31 cellular contexts compared by ENCODE assay signal in genomic region chr6:95325858-95326257, GRCh38.
DNase-seq lines count a peak whose midpoint lies in the region; ATAC-seq and TF ChIP-seq lines count a peak whose summit lies in the region.
"Had no signal": no experiment of that assay in that cellular context is flagged by ENCODE, and none has a peak within 500 bp of the region (broad histone marks: within the 10 kb centered on the region; RNA-seq: fewer than 3 reads in every experiment).

No MANE protein-coding gene starts in this region.

- H3K4me3 ChIP-seq in astrocyte of the spinal cord (ENCODE audit: low read depth, low read length): no peak overlapping the region
- H3K4me3 ChIP-seq in psoas muscle: no peak overlapping the region
- no peak overlapping the region for H3K4me3 ChIP-seq in CD4-positive, alpha-beta memory T cell (ENCODE audit: low read length in 2 of 2)
- no peak overlapping the region for H3K4me3 ChIP-seq in spleen
- no peak overlapping the region for H3K4me3 ChIP-seq in Caco-2 (ENCODE audit: low read depth, low read length)
- H3K4me3 ChIP-seq: ascending aorta, GM23338, suprapubic skin, vagina had no signal

- H3K4me3 Mint-ChIP-seq in CD4-positive, alpha-beta memory T cell: no peak overlapping the region
- no peak overlapping the region for H3K4me3 Mint-ChIP-seq in Caco-2 (ENCODE audit: unreplicated experiment)
- H3K4me3 Mint-ChIP-seq: activated naive CD8-positive, alpha-beta T cell treated with anti-CD3 and anti-CD28 coated beads for 36 hours; GM23338; mesothelial cell of epicardium; naive thymus-derived CD8-positive, alpha-beta T cell; stimulated activated naive B cell treated with anti-CD40 and anti-IgM and Interleukin-4, amounts not matched to agents 10 μg/mL and 1 μg/mL and 100 μg/mL, for 72 hours had no signal

- H3K36me3 Mint-ChIP-seq in CD4-positive, alpha-beta memory T cell: no peaks in the 10 kb centered on the region
- H3K36me3 Mint-ChIP-seq in Caco-2 (ENCODE audit: insufficient read depth, unreplicated experiment): no peaks in the 10 kb centered on the region
- H3K36me3 Mint-ChIP-seq: activated naive CD8-positive, alpha-beta T cell treated with anti-CD3 and anti-CD28 coated beads for 36 hours; mesothelial cell of epicardium; naive thymus-derived CD8-positive, alpha-beta T cell; stimulated activated naive B cell treated with anti-CD40 and anti-IgM and Interleukin-4, amounts not matched to agents 10 μg/mL and 1 μg/mL and 100 μg/mL, for 72 hours had no signal

- H3K27me3 ChIP-seq in psoas muscle (ENCODE audit: insufficient read depth in 3 of 3, low read length in 2 of 3) (no peaks in the 10 kb centered on the region), spleen (replicated peaks in 1 of 7) (no peaks in the 10 kb centered on the region), Caco-2 (replicated peaks; ENCODE audit: control insufficient read depth, insufficient read depth, low read length) (no peaks in the 10 kb centered on the region)
- no peaks in the 10 kb centered on the region for H3K27me3 ChIP-seq in CD4-positive, alpha-beta memory T cell (ENCODE audit: insufficient read depth, low read length)
- H3K27me3 ChIP-seq: ascending aorta, suprapubic skin, vagina had no signal

- H3K9me3 ChIP-seq in psoas muscle (no peaks in the 10 kb centered on the region), spleen (no peaks in the 10 kb centered on the region), Caco-2 (no peaks in the 10 kb centered on the region)
- no peaks in the 10 kb centered on the region for H3K9me3 ChIP-seq in CD4-positive, alpha-beta memory T cell (ENCODE audit: control insufficient read depth in 1 of 2, low read length in 2 of 2)
- H3K9me3 ChIP-seq: ascending aorta, suprapubic skin, vagina had no signal

- no peaks in the 10 kb centered on the region for H3K4me1 ChIP-seq in psoas muscle
- H3K4me1 ChIP-seq in CD4-positive, alpha-beta memory T cell (ENCODE audit: insufficient read depth, low read length): no peaks in the 10 kb centered on the region
- no peaks in the 10 kb centered on the region for H3K4me1 ChIP-seq in spleen
- no peaks in the 10 kb centered on the region for H3K4me1 ChIP-seq in Caco-2
- H3K4me1 ChIP-seq: ascending aorta, suprapubic skin, vagina had no signal

- CTCF ChIA-PET in CD4-positive, alpha-beta memory T cell (lab: Charles Lee; ENCODE audit: partially characterized antibody): no interaction called here
- CTCF ChIA-PET in Caco-2 (lab: Charles Lee): no interaction called here

- POLR2A ChIA-PET in CD4-positive, alpha-beta memory T cell (lab: Charles Lee; ENCODE audit: partially characterized antibody): no interaction called here
- POLR2A ChIA-PET in Caco-2 (lab: Charles Lee): no interaction called here

- H3K36me3 ChIP-seq in psoas muscle (ENCODE audit: insufficient read depth in 1 of 2, low read depth in 1 of 2): no peaks in the 10 kb centered on the region
- H3K36me3 ChIP-seq in CD4-positive, alpha-beta memory T cell (ENCODE audit: insufficient read depth, low read length): no peaks in the 10 kb centered on the region
- no peaks in the 10 kb centered on the region for H3K36me3 ChIP-seq in spleen
- no peaks in the 10 kb centered on the region for H3K36me3 ChIP-seq in Caco-2 (ENCODE audit: control insufficient read depth, insufficient read depth, low read length)
- H3K36me3 ChIP-seq: ascending aorta, suprapubic skin, vagina had no signal

- TF ChIP-seq CTCF in astrocyte of the spinal cord (IDR thresholded peaks at IDR 0.05; ENCODE audit: low read depth, low read length): no peak
- TF ChIP-seq CTCF in psoas muscle (IDR thresholded peaks at IDR 0.05): no peak
- TF ChIP-seq CTCF in spleen (IDR thresholded peaks at IDR 0.05 in 8 of 11, conservative IDR thresholded peaks at IDR 0.05 in 3 of 11): no peak
- TF ChIP-seq CTCF in Caco-2 (IDR thresholded peaks at IDR 0.05; ENCODE audit: insufficient read depth in 1 of 2, low read depth in 1 of 2, low read length in 1 of 2, severe bottlenecking in 1 of 2, unreplicated experiment in 1 of 2): no peak

- no peak for TF ChIP-seq POLR2A in spleen (IDR thresholded peaks at IDR 0.05)

- 24 to 36% (median 28%) methylated on average over 1 of the region's 1 CpG for WGBS in psoas muscle, 3 donors
- WGBS in spleen, 5 donors: 50 to 57% (median 54%) methylated on average over 1 of the region's 1 CpG

- in situ Hi-C loops in astrocyte of the spinal cord (cut with HindIII; ENCODE audit: low sequenced_read_pairs): no loop called here

- H3K27ac Mint-ChIP-seq in CD4-positive, alpha-beta memory T cell: no peak overlapping the region
- H3K27ac Mint-ChIP-seq in Caco-2 (ENCODE audit: unreplicated experiment): no peak overlapping the region
- H3K27ac Mint-ChIP-seq: activated naive CD8-positive, alpha-beta T cell treated with anti-CD3 and anti-CD28 coated beads for 36 hours; activated T-helper 2 cell treated with anti-CD3 and anti-CD28 coated beads, Interferon-gamma antibody, Interleukin-2, Interleukin-4, amounts not matched to agents 10 μg/mL and 5 μg/mL and 100 μg/mL, durations not matched to agents 14 hours and 24 hours and 36 hours; GM23338; mesothelial cell of epicardium; naive thymus-derived CD8-positive, alpha-beta T cell; stimulated activated naive B cell treated with anti-CD40 and anti-IgM and Interleukin-4, amounts not matched to agents 10 μg/mL and 1 μg/mL and 100 μg/mL, for 72 hours had no signal

- peaks cover 0 to 3% (median 0%) of the 10 kb centered on the region in 8 donors for H3K9me3 Mint-ChIP-seq in CD4-positive, alpha-beta memory T cell
- no peaks in the 10 kb centered on the region for H3K9me3 Mint-ChIP-seq in Caco-2 (ENCODE audit: unreplicated experiment)
- H3K9me3 Mint-ChIP-seq: activated T-helper 2 cell treated with anti-CD3 and anti-CD28 coated beads, Interferon-gamma antibody, Interleukin-2, Interleukin-4, amounts not matched to agents 10 μg/mL and 5 μg/mL and 100 μg/mL, durations not matched to agents 14 hours and 24 hours and 36 hours; GM23338; mesothelial cell of epicardium; stimulated activated naive B cell treated with anti-CD40 and anti-IgM and Interleukin-4, amounts not matched to agents 10 μg/mL and 1 μg/mL and 100 μg/mL, for 72 hours had no signal

- H3K27me3 Mint-ChIP-seq in CD4-positive, alpha-beta memory T cell: no peaks in the 10 kb centered on the region
- no peaks in the 10 kb centered on the region for H3K27me3 Mint-ChIP-seq in Caco-2 (ENCODE audit: insufficient read depth, unreplicated experiment)
- H3K27me3 Mint-ChIP-seq: activated naive CD8-positive, alpha-beta T cell treated with anti-CD3 and anti-CD28 coated beads for 36 hours; naive thymus-derived CD8-positive, alpha-beta T cell; stimulated activated naive B cell treated with anti-CD40 and anti-IgM and Interleukin-4, amounts not matched to agents 10 μg/mL and 1 μg/mL and 100 μg/mL, for 72 hours had no signal

- ATAC-seq in psoas muscle: no peak
- ATAC-seq: GM23338; left ventricle myocardium superior; naive thymus-derived CD8-positive, alpha-beta T cell; right cardiac atrium; stimulated activated naive B cell treated with anti-CD40 and anti-IgM and Interleukin-4, amounts not matched to agents 10 μg/mL and 1 μg/mL and 100 μg/mL, for 72 hours had no signal

- H3K27ac ChIP-seq in psoas muscle (no peak overlapping the region), spleen (no peak overlapping the region)
- no peak overlapping the region for H3K27ac ChIP-seq in CD4-positive, alpha-beta memory T cell (ENCODE audit: low read depth, low read length)
- H3K27ac ChIP-seq: ascending aorta, C4-2B, suprapubic skin, vagina had no signal

- intact Hi-C loops in psoas muscle (cut with DNase I) (no loop called here), spleen (cut with DNase I; ENCODE audit: low total_unique reads) (no loop called here), Caco-2 (cut with micrococcal nuclease; ENCODE audit: unreplicated experiment) (no loop called here)
- intact Hi-C loops in CD4-positive, alpha-beta memory T cell (cut with micrococcal nuclease): no loop called here

- H3K4me1 Mint-ChIP-seq in CD4-positive, alpha-beta memory T cell: no peaks in the 10 kb centered on the region
- H3K4me1 Mint-ChIP-seq in Caco-2 (ENCODE audit: low read depth, unreplicated experiment): no peaks in the 10 kb centered on the region
- H3K4me1 Mint-ChIP-seq: activated naive CD8-positive, alpha-beta T cell treated with anti-CD3 and anti-CD28 coated beads for 36 hours; GM23338; mesothelial cell of epicardium; naive thymus-derived CD8-positive, alpha-beta T cell; stimulated activated naive B cell treated with anti-CD40 and anti-IgM and Interleukin-4, amounts not matched to agents 10 μg/mL and 1 μg/mL and 100 μg/mL, for 72 hours had no signal

- BruUV-seq in Caco-2 (replicated peaks; lab: Mats Ljungman, UMichigan): no TSS peak

- DNase-seq in DMS 273 treated with DMSO at 0.1 percent for 48 hours (lab: John Stamatoyannopoulos, UW) (peak; percentile 35), M059J (ENCODE audit: low read depth) (peak; percentile 3), astrocyte of the spinal cord (ENCODE audit: low read depth, low spot score) (peak; percentile 55), kidney tubule cell (ENCODE audit: low spot score) (peak; percentile 66), psoas muscle (no peak), spleen (no peak), Caco-2 (no peak)
- no peak for DNase-seq in CD4-positive, alpha-beta memory T cell
- DNase-seq: activated CD4-positive, alpha-beta T cell treated with anti-CD3 and anti-CD28 coated beads, Interleukin-2, amount 50 U/mL, for 48 hours; activated CD4-positive, CD25-positive, alpha-beta regulatory T cell; activated CD8-positive, alpha-beta memory T cell treated with anti-CD3 and anti-CD28 coated beads, Interleukin-2, amount 50 U/mL, for 48 hours; activated naive CD8-positive, alpha-beta T cell treated with anti-CD3 and anti-CD28 coated beads for 36 hours; hypothalamus; Karpas-422; left ventricle myocardium superior; naive thymus-derived CD8-positive, alpha-beta T cell; NCI-H1694; NCI-H526 treated with DMSO at 0.1 percent for 48 hours; occipital lobe; right cardiac atrium; stimulated activated CD4-positive, alpha-beta T cell treated with anti-CD3 and anti-CD28 coated beads, Interleukin-12 subunit alpha, Interleukin-12 subunit beta, amount 100 ng/mL, for 4 hours; stimulated activated CD4-positive, alpha-beta T cell treated with anti-CD3 and anti-CD28 coated beads, Interleukin-4, amount 100 ng/mL, for 24 hours; stimulated activated naive B cell treated with anti-CD40 and anti-IgM and Interleukin-4, amounts not matched to agents 10 μg/mL and 1 μg/mL and 100 μg/mL, for 72 hours; T-helper 9 cell had no signal

Comparison
In these comparisons a context has a peak if more than half of its experiments do, and no peak if none do; other contexts are left out.
1. DNase-seq: peak in DMS 273 treated with DMSO at 0.1 percent for 48 hours (single experiment), M059J (single experiment), astrocyte of the spinal cord (single experiment) and kidney tubule cell (single experiment); none in psoas muscle (0 of 2), CD4-positive, alpha-beta memory T cell (0 of 5), spleen (single experiment) and Caco-2 (0 of 2).